1 cellular context compared by ENCODE assay signal in the genomic region with DNA sequence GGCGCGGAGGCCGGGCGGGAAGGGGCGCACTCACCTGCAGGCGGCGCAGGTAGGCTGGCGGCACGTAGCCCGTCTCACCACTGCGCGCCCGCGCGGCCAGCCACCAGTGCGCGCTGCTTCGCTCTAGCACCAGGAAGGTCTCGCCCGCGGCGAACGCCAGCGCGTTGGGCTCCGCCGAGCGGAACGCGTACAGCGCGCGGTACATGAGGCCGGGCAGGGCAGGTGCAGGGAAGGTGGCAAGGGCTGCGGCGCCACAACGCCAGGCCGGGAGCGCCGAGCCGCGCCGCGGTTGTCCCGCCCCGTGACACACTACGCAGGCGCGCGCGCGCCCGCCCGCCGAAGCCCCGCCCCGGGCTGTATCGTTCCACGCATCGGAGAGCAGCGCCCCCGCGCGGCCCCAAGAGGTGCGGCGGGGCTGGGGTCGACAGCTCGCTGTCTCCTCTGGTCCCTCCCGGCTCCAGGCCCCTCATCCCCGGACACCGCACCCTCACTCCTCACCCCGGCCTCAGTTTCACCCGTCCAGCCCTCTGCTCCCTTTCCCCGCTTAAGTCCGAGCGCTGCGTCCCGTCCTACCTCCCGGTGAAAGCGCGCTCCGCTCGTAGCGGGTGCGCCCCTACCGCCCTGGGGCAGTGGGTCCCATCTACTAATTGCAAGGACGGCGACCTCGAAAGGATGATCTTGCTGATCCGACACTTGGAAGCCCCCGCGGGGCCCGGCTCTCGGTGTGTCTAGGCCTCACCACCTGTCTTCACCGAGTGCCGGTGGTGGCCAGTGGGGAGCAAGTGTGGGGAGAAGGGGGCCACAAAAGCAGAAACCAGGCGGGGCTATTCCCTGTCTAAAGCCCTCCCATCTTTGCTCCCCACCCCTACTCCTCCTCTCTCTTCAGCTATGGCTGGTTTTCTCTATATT.
A peak's percentile ranks its signal among the peaks of the same experiment; 100 is the strongest.
TF ChIP-seq lines count a peak whose summit lies in the region.

TSS of gene NCKIPSD (minus strand) at position 313 of the 909 bp plus-strand sequence. CDS start at position 205, 108 bp downstream.

TF ChIP-seq in HepG2, 621 proteins besides CTCF, POLR2A, EP300 and RAD21 (continued from another document and continues in another):
- TF ChIP-seq, protein P1, sequence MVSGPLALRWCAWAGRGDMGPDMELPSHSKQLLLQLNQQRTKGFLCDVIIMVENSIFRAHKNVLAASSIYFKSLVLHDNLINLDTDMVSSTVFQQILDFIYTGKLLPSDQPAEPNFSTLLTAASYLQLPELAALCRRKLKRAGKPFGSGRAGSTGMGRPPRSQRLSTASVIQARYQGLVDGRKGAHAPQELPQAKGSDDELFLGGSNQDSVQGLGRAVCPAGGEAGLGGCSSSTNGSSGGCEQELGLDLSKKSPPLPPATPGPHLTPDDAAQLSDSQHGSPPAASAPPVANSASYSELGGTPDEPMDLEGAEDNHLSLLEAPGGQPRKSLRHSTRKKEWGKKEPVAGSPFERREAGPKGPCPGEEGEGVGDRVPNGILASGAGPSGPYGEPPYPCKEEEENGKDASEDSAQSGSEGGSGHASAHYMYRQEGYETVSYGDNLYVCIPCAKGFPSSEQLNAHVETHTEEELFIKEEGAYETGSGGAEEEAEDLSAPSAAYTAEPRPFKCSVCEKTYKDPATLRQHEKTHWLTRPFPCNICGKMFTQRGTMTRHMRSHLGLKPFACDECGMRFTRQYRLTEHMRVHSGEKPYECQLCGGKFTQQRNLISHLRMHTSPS (CRISPR knock-in tag; IDR thresholded peaks at IDR 0.05; ENCODE audit: low read depth) = no peak; the same call in 1 of the 2 replicates
- TF ChIP-seq ZNF275 (CRISPR knock-in tag; IDR thresholded peaks at IDR 0.05; ENCODE audit: borderline replicate concordance) (0 out of 2 replicates have a peak, but pooled peaks have one; percentile 44), RFX3 (CRISPR knock-in tag; IDR thresholded peaks at IDR 0.05) (no peak), PHF20 (CRISPR knock-in tag; IDR thresholded peaks at IDR 0.05) (peak; percentile 70), ISX (CRISPR knock-in tag; conservative IDR thresholded peaks at IDR 0.05) (no peak), ZNF234 (CRISPR knock-in tag; conservative IDR thresholded peaks at IDR 0.05) (peak; percentile 75; the same call in 1 of the 2 replicates), HNF4G (IDR thresholded peaks at IDR 0.05; ENCODE audit: borderline replicate concordance, low read depth, low read length) (no peak), HNF4G (CRISPR knock-in tag; IDR thresholded peaks at IDR 0.05; ENCODE audit: borderline replicate concordance, low read depth) (no peak), STAG1 (CRISPR knock-in tag; IDR thresholded peaks at IDR 0.05) (peak; percentile 61), ZBTB8A (CRISPR knock-in tag; IDR thresholded peaks at IDR 0.05; ENCODE audit: borderline replicate concordance, low read depth) (no peak), ATF3 (CRISPR knock-in tag; IDR thresholded peaks at IDR 0.05) (peak; percentile 55; the same call in 1 of the 2 replicates), PHF21A (CRISPR knock-in tag; IDR thresholded peaks at IDR 0.05) (peak; percentile 49; the same call in 1 of the 2 replicates), TARDBP (CRISPR knock-in tag; IDR thresholded peaks at IDR 0.05) (peak; percentile 83), ZNF317 (CRISPR knock-in tag; IDR thresholded peaks at IDR 0.05) (no peak; the same call in 1 of the 2 replicates), CBX1 (IDR thresholded peaks at IDR 0.05; ENCODE audit: low read depth) (no peak), ZNF746 (CRISPR knock-in tag; IDR thresholded peaks at IDR 0.05) (no peak), FOXA3 (CRISPR knock-in tag; IDR thresholded peaks at IDR 0.05) (no peak; the same call in 1 of the 2 replicates), TAF1 (CRISPR knock-in tag; IDR thresholded peaks at IDR 0.05) (peak; percentile 76), UBTF (CRISPR knock-in tag; IDR thresholded peaks at IDR 0.05) (peak; percentile 76; the same call in 1 of the 2 replicates), KAT2B (IDR thresholded peaks at IDR 0.05; ENCODE audit: borderline replicate concordance, low read depth, low read length) (no peak), ZNF224 (CRISPR knock-in tag; IDR thresholded peaks at IDR 0.05) (no peak), ZBTB39 (CRISPR knock-in tag; IDR thresholded peaks at IDR 0.05) (0 out of 2 replicates have a peak, but pooled peaks have one; percentile 59), RELA (CRISPR knock-in tag; IDR thresholded peaks at IDR 0.05) (peak; percentile 58; the same call in 1 of the 2 replicates), FOSL1 (CRISPR knock-in tag; IDR thresholded peaks at IDR 0.05; ENCODE audit: borderline replicate concordance) (no peak), ZNF615 (CRISPR knock-in tag; IDR thresholded peaks at IDR 0.05; ENCODE audit: borderline replicate concordance) (no peak)
- TF ChIP-seq, protein P2, sequence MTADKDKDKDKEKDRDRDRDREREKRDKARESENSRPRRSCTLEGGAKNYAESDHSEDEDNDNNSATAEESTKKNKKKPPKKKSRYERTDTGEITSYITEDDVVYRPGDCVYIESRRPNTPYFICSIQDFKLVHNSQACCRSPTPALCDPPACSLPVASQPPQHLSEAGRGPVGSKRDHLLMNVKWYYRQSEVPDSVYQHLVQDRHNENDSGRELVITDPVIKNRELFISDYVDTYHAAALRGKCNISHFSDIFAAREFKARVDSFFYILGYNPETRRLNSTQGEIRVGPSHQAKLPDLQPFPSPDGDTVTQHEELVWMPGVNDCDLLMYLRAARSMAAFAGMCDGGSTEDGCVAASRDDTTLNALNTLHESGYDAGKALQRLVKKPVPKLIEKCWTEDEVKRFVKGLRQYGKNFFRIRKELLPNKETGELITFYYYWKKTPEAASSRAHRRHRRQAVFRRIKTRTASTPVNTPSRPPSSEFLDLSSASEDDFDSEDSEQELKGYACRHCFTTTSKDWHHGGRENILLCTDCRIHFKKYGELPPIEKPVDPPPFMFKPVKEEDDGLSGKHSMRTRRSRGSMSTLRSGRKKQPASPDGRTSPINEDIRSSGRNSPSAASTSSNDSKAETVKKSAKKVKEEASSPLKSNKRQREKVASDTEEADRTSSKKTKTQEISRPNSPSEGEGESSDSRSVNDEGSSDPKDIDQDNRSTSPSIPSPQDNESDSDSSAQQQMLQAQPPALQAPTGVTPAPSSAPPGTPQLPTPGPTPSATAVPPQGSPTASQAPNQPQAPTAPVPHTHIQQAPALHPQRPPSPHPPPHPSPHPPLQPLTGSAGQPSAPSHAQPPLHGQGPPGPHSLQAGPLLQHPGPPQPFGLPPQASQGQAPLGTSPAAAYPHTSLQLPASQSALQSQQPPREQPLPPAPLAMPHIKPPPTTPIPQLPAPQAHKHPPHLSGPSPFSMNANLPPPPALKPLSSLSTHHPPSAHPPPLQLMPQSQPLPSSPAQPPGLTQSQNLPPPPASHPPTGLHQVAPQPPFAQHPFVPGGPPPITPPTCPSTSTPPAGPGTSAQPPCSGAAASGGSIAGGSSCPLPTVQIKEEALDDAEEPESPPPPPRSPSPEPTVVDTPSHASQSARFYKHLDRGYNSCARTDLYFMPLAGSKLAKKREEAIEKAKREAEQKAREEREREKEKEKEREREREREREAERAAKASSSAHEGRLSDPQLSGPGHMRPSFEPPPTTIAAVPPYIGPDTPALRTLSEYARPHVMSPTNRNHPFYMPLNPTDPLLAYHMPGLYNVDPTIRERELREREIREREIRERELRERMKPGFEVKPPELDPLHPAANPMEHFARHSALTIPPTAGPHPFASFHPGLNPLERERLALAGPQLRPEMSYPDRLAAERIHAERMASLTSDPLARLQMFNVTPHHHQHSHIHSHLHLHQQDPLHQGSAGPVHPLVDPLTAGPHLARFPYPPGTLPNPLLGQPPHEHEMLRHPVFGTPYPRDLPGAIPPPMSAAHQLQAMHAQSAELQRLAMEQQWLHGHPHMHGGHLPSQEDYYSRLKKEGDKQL (CRISPR knock-in tag; IDR thresholded peaks at IDR 0.05; ENCODE audit: low read depth) = no peak; the same call in 1 of the 2 replicates
- TF ChIP-seq, protein P3, sequence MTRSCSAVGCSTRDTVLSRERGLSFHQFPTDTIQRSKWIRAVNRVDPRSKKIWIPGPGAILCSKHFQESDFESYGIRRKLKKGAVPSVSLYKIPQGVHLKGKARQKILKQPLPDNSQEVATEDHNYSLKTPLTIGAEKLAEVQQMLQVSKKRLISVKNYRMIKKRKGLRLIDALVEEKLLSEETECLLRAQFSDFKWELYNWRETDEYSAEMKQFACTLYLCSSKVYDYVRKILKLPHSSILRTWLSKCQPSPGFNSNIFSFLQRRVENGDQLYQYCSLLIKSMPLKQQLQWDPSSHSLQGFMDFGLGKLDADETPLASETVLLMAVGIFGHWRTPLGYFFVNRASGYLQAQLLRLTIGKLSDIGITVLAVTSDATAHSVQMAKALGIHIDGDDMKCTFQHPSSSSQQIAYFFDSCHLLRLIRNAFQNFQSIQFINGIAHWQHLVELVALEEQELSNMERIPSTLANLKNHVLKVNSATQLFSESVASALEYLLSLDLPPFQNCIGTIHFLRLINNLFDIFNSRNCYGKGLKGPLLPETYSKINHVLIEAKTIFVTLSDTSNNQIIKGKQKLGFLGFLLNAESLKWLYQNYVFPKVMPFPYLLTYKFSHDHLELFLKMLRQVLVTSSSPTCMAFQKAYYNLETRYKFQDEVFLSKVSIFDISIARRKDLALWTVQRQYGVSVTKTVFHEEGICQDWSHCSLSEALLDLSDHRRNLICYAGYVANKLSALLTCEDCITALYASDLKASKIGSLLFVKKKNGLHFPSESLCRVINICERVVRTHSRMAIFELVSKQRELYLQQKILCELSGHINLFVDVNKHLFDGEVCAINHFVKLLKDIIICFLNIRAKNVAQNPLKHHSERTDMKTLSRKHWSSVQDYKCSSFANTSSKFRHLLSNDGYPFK (CRISPR knock-in tag; IDR thresholded peaks at IDR 0.05; ENCODE audit: borderline replicate concordance) = no peak
